27 cellular contexts compared by ENCODE assay signal in the genomic region with DNA sequence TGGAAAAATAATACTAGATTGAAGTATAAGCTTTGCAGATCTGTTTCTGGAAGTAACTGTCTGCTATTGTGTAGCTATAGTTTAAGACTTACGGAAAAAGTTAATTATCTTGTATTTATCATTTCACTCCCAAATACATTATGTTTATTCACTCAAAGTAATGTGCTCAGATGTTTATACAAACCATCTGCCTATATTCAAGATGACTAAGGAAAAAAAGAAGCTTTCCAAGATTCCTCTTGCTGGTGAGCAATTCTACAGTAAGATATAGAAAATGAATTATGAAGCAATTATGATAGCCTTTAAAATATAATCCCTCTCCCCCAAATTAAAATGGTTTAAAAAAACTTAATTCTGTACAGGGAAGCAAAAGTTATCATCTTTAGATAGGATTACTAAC.
"Had no signal": no experiment of that assay in that cellular context is flagged by ENCODE, and none has a peak within 500 bp of the region (broad histone marks: within the 10 kb centered on the region; RNA-seq: fewer than 3 reads in every experiment).

No MANE protein-coding gene starts in this region.

- H3K9me3 ChIP-seq: ovary, psoas muscle, right lobe of liver, sigmoid colon, suprapubic skin, testis, tibial artery, upper lobe of left lung, vagina had no signal

- ATAC-seq: natural killer cell; psoas muscle; right cardiac atrium; right lobe of liver; stimulated activated memory B cell treated with anti-CD40 and anti-IgM and Interleukin-4, amounts not matched to agents 10 μg/mL and 1 μg/mL and 100 μg/mL, for 72 hours; stimulated activated naive CD8-positive, alpha-beta T cell treated with anti-CD3 and anti-CD28 coated beads, Interleukin-15, amount 100 ng/mL, for 72 hours; stimulated activated naive CD8-positive, alpha-beta T cell treated with anti-CD3 and anti-CD28 coated beads, Interleukin-15, Interleukin-2, amounts not matched to agents 100 U/mL and 50 U/mL, for 24 hours had no signal

- H3K4me2 ChIP-seq: neural progenitor cell had no signal

- H3K4me1 ChIP-seq: parathyroid adenoma, psoas muscle, right lobe of liver, sigmoid colon, suprapubic skin, testis, tibial artery, upper lobe of left lung, vagina had no signal

- H3K79me2 ChIP-seq: parathyroid adenoma had no signal

- H3K4me3 ChIP-seq: neural progenitor cell, ovary, psoas muscle, right lobe of liver, sigmoid colon, suprapubic skin, testis, tibial artery, upper lobe of left lung, vagina had no signal

- H3K27me3 ChIP-seq: neural progenitor cell, ovary, right lobe of liver, sigmoid colon, suprapubic skin, testis, tibial artery, upper lobe of left lung, vagina had no signal

- H3K27ac ChIP-seq: ovary, parathyroid adenoma, psoas muscle, right lobe of liver, sigmoid colon, suprapubic skin, testis, tibial artery, upper lobe of left lung, vagina had no signal

- H3K9ac ChIP-seq: neural progenitor cell, parathyroid adenoma had no signal

- H3K36me3 ChIP-seq: neural progenitor cell, ovary, right lobe of liver, sigmoid colon, suprapubic skin, upper lobe of left lung, vagina had no signal

- H2AFZ ChIP-seq: parathyroid adenoma had no signal

- DNase-seq: natural killer cell; occipital lobe; ovary; posterior cingulate gyrus; psoas muscle; right cardiac atrium; right lobe of liver; sigmoid colon; small intestine; stimulated activated CD4-positive, alpha-beta T cell treated with anti-CD3 and anti-CD28 coated beads, Interleukin-15, amount 100 ng/mL, for 24 hours; stimulated activated CD4-positive, alpha-beta T cell treated with anti-CD3 and anti-CD28 coated beads, Interleukin-2, amount 100 ng/mL, for 24 hours; stimulated activated CD4-positive, alpha-beta T cell treated with anti-CD3 and anti-CD28 coated beads, Interleukin-2, amount 100 ng/mL, for 48 hours; stimulated activated CD4-positive, alpha-beta T cell treated with anti-CD3 and anti-CD28 coated beads, Interleukin-4, amount 100 ng/mL, for 4 hours; stimulated activated CD8-positive, alpha-beta memory T cell treated with anti-CD3 and anti-CD28 coated beads, Interleukin-4, amount 100 ng/mL, for 48 hours; stimulated activated naive CD4-positive, alpha-beta T cell; stimulated activated naive CD8-positive, alpha-beta T cell treated with anti-CD3 and anti-CD28 coated beads, Interleukin-15, amount 100 ng/mL, for 72 hours; stimulated activated naive CD8-positive, alpha-beta T cell treated with anti-CD3 and anti-CD28 coated beads, Interleukin-15, Interleukin-2, amounts not matched to agents 100 U/mL and 50 U/mL, for 24 hours; substantia nigra; testis; tibial artery; trophoblast cell; upper lobe of left lung had no signal
